21 cellular contexts compared by ENCODE assay signal in the genomic region with DNA sequence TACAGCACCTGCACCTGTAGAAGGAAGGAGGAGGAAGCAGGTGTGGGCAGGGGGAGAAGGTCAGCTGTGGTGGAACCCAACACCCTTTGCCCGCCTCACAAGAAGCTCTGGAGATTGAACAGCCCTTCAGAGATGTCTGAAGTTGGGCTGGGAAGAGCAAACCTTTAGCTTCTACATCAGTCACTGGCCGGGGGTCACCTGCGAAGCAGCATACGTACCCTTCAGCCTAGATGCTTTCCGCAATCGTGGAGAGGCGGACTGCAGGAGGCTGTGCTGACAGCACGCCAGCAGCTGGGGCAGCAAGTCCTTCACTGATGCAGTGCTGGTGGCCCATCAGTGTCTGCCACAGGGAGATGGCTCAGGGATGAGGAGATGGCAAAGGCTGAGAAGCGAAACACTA. TPM values are rescaled to one million over a fixed set of nuclear protein-coding genes. Genes with fewer than 3 reads are reported as not detected.
DNase-seq lines count a peak whose midpoint lies in the region; ATAC-seq and TF ChIP-seq lines count a peak whose summit lies in the region.
"Had no signal": no experiment of that assay in that cellular context is flagged by ENCODE, and none has a peak within 500 bp of the region (broad histone marks: within the 10 kb centered on the region; RNA-seq: fewer than 3 reads in every experiment).

No MANE protein-coding gene starts in this region.

- ATAC-seq in CD4-positive, alpha-beta T cell (ENCODE audit: poor library complexity): no peak
- no peak for ATAC-seq in natural killer cell treated with Interleukin-12 subunit alpha and Interleukin-12 subunit beta and Interleukin-15 and Interleukin-18, amount 100 ng/mL, for 72 hours
- ATAC-seq: Panc1 had no signal

- H4K20me1 ChIP-seq in BLaER1: no peaks in the 10 kb centered on the region

- no peaks in the 10 kb centered on the region for H3K27me3 ChIP-seq in BLaER1
- H3K27me3 ChIP-seq in CD4-positive, alpha-beta T cell (ENCODE audit: control insufficient read depth, insufficient read depth, low read length): peaks cover 50% of the 10 kb centered on the region
- H3K27me3 ChIP-seq: SJSA1 had no signal

- H3K27ac Mint-ChIP-seq in CD4-positive, alpha-beta T cell: no peak overlapping the region
- H3K27ac Mint-ChIP-seq in brain: no peak overlapping the region
- no peak overlapping the region for H3K27ac Mint-ChIP-seq in natural killer cell treated with Interleukin-12 subunit alpha and Interleukin-12 subunit beta and Interleukin-15 and Interleukin-18, amount 100 ng/mL, for 72 hours

- no peak for DNase-seq in CD4-positive, alpha-beta T cell
- DNase-seq in natural killer cell treated with Interleukin-12 subunit alpha and Interleukin-12 subunit beta and Interleukin-15 and Interleukin-18, amount 100 ng/mL, for 72 hours (ENCODE audit: low spot score): no peak
- DNase-seq in DMS53 treated with DMSO at 0.1 percent for 48 hours (lab: John Stamatoyannopoulos, UW; ENCODE audit: unreplicated experiment): no peak
- no peak for DNase-seq in NCI-H128 (lab: John Stamatoyannopoulos, UW; ENCODE audit: unreplicated experiment)
- DNase-seq in SHP77 (lab: John Stamatoyannopoulos, UW): no peak
- no peak for DNase-seq in NCI-H1105 (lab: John Stamatoyannopoulos, UW)
- DNase-seq: COR-L47, GF-D8, GOT3, KG1, MV-4-11, NCI-H1417 treated with DMSO at 0.1 percent for 48 hours, NCI-H1930, NCI-H2171, NCI-H526 treated with DMSO at 0.1 percent for 48 hours had no signal

- H3K4me1 ChIP-seq in BLaER1: peaks cover 48% of the 10 kb centered on the region

- H3K4me3 ChIP-seq in BLaER1: no peak overlapping the region
- H3K4me3 ChIP-seq: SJSA1 had no signal

- CTCF ChIA-PET in CD4-positive, alpha-beta T cell (lab: Charles Lee): interaction anchor here (0.7 kb wide), 1 partner anchor 26 kb away, joined by 3 read pairs; no protein-coding TSS in a partner anchor

- H3K4me1 Mint-ChIP-seq in CD4-positive, alpha-beta T cell (ENCODE audit: low read depth): peaks cover 53% of the 10 kb centered on the region
- peaks cover 40% of the 10 kb centered on the region for H3K4me1 Mint-ChIP-seq in brain
- peaks cover 40 to 44% of the 10 kb centered on the region in 2 donors for H3K4me1 Mint-ChIP-seq in natural killer cell treated with Interleukin-12 subunit alpha and Interleukin-12 subunit beta and Interleukin-15 and Interleukin-18, amount 100 ng/mL, for 72 hours (ENCODE audit: low read depth in 2 of 2)

- intact Hi-C loops in CD4-positive, alpha-beta T cell (cut with DNase I, micrococcal nuclease): loop anchor here in 1 of 2 experiments (1.0 to 5.0 kb wide), 2 partner anchors 93 to 490 kb away; no protein-coding TSS in a partner anchor

- no peak for TF ChIP-seq CTCF in CD4-positive, alpha-beta T cell (IDR thresholded peaks at IDR 0.05)
- TF ChIP-seq CTCF in brain (conservative IDR thresholded peaks at IDR 0.05): no peak

- H3K9ac ChIP-seq in BLaER1: no peak overlapping the region

- peaks cover 8% of the 10 kb centered on the region for H3K36me3 Mint-ChIP-seq in CD4-positive, alpha-beta T cell (ENCODE audit: low read depth)
- no peaks in the 10 kb centered on the region for H3K36me3 Mint-ChIP-seq in brain
- H3K36me3 Mint-ChIP-seq in natural killer cell treated with Interleukin-12 subunit alpha and Interleukin-12 subunit beta and Interleukin-15 and Interleukin-18, amount 100 ng/mL, for 72 hours: no peaks in the 10 kb centered on the region

- H3K27ac ChIP-seq in BLaER1: no peak overlapping the region
- no peak overlapping the region for H3K27ac ChIP-seq in CD4-positive, alpha-beta T cell (ENCODE audit: low read depth, low read length)
- H3K27ac ChIP-seq: C4-2B, SJSA1 had no signal

- peaks cover 91% of the 10 kb centered on the region for H3K27me3 Mint-ChIP-seq in CD4-positive, alpha-beta T cell
- H3K27me3 Mint-ChIP-seq in brain: peaks cover 77% of the 10 kb centered on the region
- peaks cover 52 to 54% of the 10 kb centered on the region in 2 donors for H3K27me3 Mint-ChIP-seq in natural killer cell treated with Interleukin-12 subunit alpha and Interleukin-12 subunit beta and Interleukin-15 and Interleukin-18, amount 100 ng/mL, for 72 hours

- H3K4me3 Mint-ChIP-seq in CD4-positive, alpha-beta T cell: peak overlapping the region; percentile 31
- H3K4me3 Mint-ChIP-seq in brain: peak overlapping the region in 3 of 5 experiments; percentile 53 to 79 (median 78)
- H3K4me3 Mint-ChIP-seq in natural killer cell treated with Interleukin-12 subunit alpha and Interleukin-12 subunit beta and Interleukin-15 and Interleukin-18, amount 100 ng/mL, for 72 hours: peak overlapping the region; percentile 49

- H3K9me3 Mint-ChIP-seq in CD4-positive, alpha-beta T cell: no peaks in the 10 kb centered on the region
- peaks cover 0 to 18% (median 4%) of the 10 kb centered on the region in 5 experiments for H3K9me3 Mint-ChIP-seq in brain
- no peaks in the 10 kb centered on the region for H3K9me3 Mint-ChIP-seq in natural killer cell treated with Interleukin-12 subunit alpha and Interleukin-12 subunit beta and Interleukin-15 and Interleukin-18, amount 100 ng/mL, for 72 hours

- no peaks in the 10 kb centered on the region; the same call in 1 of the 2 replicates for H3K9me3 ChIP-seq in BLaER1
- no peaks in the 10 kb centered on the region for H3K9me3 ChIP-seq in CD4-positive, alpha-beta T cell (ENCODE audit: control insufficient read depth, low read length)
- H3K9me3 ChIP-seq: SJSA1 had no signal

- no peaks in the 10 kb centered on the region for H3K36me3 ChIP-seq in BLaER1
- H3K36me3 ChIP-seq: SJSA1 had no signal

- POLR2A ChIA-PET in CD4-positive, alpha-beta T cell (lab: Charles Lee): interaction anchor here (1.0 kb wide), 1 partner anchor 63 kb away, joined by 3 read pairs; no protein-coding TSS in a partner anchor

- peak overlapping the region; percentile 94 for H3K4me2 ChIP-seq in BLaER1

RNA-seq across cellular contexts. Expression of a gene that starts 5.2 kb away (rescaled TPM):
- 10 to 100 TPM in 1 of 2 experiments, 1 to 10 TPM in 1; 9.3 to 11.5 TPM for total RNA-seq in CD4-positive, alpha-beta T cell
- polyA plus RNA-seq in brain (ENCODE audit: insufficient read depth, low read depth, low replicate concordance): 0.14 TPM
- total RNA-seq in natural killer cell treated with Interleukin-12 subunit alpha and Interleukin-12 subunit beta and Interleukin-15 and Interleukin-18, amount 100 ng/mL, for 72 hours: 10 to 100 TPM; 13.2 to 22.0 TPM

RNA-seq across cellular contexts. Expression of a gene that starts 59.0 kb away (rescaled TPM):
- total RNA-seq in CD4-positive, alpha-beta T cell: not detected
- not detected for polyA plus RNA-seq in brain (ENCODE audit: insufficient read depth, low read depth, low replicate concordance)
- not detected for total RNA-seq in natural killer cell treated with Interleukin-12 subunit alpha and Interleukin-12 subunit beta and Interleukin-15 and Interleukin-18, amount 100 ng/mL, for 72 hours
- total RNA-seq: HT-29, SJSA1 had no signal
